8 cellular contexts compared by ENCODE assay signal in genomic region chr10:30534465-30535144, GRCh38.
DNase-seq lines count a peak whose midpoint lies in the region; ATAC-seq and FAIRE-seq lines count a peak whose summit lies in the region.

No MANE protein-coding gene starts in this region.

- DNase-seq in AG08396 (ENCODE audit: low spot score) (peak; percentile 73), GM19239 (ENCODE audit: insufficient read length, low spot score) (peak; percentile 39), NCI-H1694 treated with DMSO at 0.1 percent for 48 hours (lab: John Stamatoyannopoulos, UW) (peak; percentile 46), left colon (peak; percentile 41 to 74)
- peak; percentile 64 for DNase-seq in activated CD4-positive, CD25-positive, alpha-beta regulatory T cell treated with anti-CD3 and anti-CD28 coated beads, Interleukin-2, amount 50 U/mL, for 72 hours
- peak; percentile 57 to 73 for DNase-seq in central memory CD8-positive, alpha-beta T cell (ENCODE audit: low spot score in 2 of 2)
- DNase-seq in stimulated activated CD4-positive, alpha-beta T cell treated with anti-CD3 and anti-CD28 coated beads, Interleukin-4, amount 100 ng/mL, for 1 hour, result peak; percentile 56

- H3K27ac Mint-ChIP-seq in central memory CD8-positive, alpha-beta T cell (ENCODE audit: low read depth), result peak overlapping the region; percentile 60

- intact Hi-C loops in left colon (cut with DNase I, micrococcal nuclease), result loop anchor here (5.0 to 10.0 kb wide), 2 partner anchors 120 to 137 kb away; no protein-coding TSS in a partner anchor

- H3K36me3 Mint-ChIP-seq in central memory CD8-positive, alpha-beta T cell (ENCODE audit: insufficient read depth), result peaks cover 5% of the 10 kb centered on the region

- H3K27me3 Mint-ChIP-seq in central memory CD8-positive, alpha-beta T cell, result no peaks in the 10 kb centered on the region

- H3K4me3 Mint-ChIP-seq in central memory CD8-positive, alpha-beta T cell, result no peak overlapping the region

- peak; percentile 94 for FAIRE-seq in GM19239 (lab: Jason Lieb, UNC)

- H3K9me3 Mint-ChIP-seq in central memory CD8-positive, alpha-beta T cell, result no peaks in the 10 kb centered on the region

- H3K4me1 Mint-ChIP-seq in central memory CD8-positive, alpha-beta T cell, result peaks cover 36% of the 10 kb centered on the region

- ATAC-seq in central memory CD8-positive, alpha-beta T cell (replicated peaks; ENCODE audit: extremely low read depth, poor library complexity, severe bottlenecking), result no peak
- ATAC-seq in left colon (peak; percentile 75), GM18870 (IDR thresholded peaks at IDR 0.05; ENCODE audit: unreplicated experiment) (no peak)
